ENCODE assay signal across 24 cellular contexts in the genomic region with DNA sequence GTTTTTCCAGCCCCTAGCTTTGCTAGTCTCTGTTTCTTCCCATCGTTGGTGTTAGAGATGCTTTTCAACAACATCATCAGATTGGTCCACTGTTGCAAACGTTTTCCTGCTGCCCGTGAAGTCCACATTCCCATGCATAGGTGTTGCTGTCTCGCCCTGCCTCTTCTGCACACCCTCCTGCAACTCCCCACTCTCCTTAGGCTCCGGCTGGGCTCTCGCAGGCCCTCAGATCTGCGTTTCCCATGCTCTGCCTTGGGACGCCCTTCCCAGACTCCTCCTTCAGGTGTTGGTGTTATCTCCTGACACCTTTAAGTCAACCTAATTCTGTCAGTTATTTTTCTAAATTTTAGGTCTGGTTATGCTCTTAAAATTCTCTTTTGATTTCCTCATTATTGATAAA.
"Had no signal": no experiment of that assay in that cellular context is flagged by ENCODE, and none has a peak within 500 bp of the region (broad histone marks: within the 10 kb centered on the region; RNA-seq: fewer than 3 reads in every experiment).

No MANE protein-coding gene starts in this region.

- H3K27me3 ChIP-seq: SJSA1 had no signal

- H3K27ac Mint-ChIP-seq: IgD-negative memory B cell had no signal

- H3K9ac ChIP-seq: KMS-11 had no signal

- H3K9me3 ChIP-seq: SJSA1 had no signal

- H3K27me3 Mint-ChIP-seq: IgD-negative memory B cell had no signal

- H3K4me3 ChIP-seq: K562, SJSA1, SK-N-MC had no signal

- ATAC-seq: HepG2, K562 had no signal

- H3K4me2 ChIP-seq: KMS-11 had no signal

- H3K4me3 Mint-ChIP-seq: IgD-negative memory B cell had no signal

- H3K27ac ChIP-seq: KMS-11, SJSA1, SK-N-MC had no signal

- DNase-seq: Kasumi-1, MM.1S, NCI-H1092 treated with DMSO at 0.1 percent for 48 hours, NCI-H1417, NCI-H1436 treated with DMSO at 0.1 percent for 48 hours, NCI-H1694, NCI-H1930, NCI-H2081, NCI-H2107, NCI-H2227 treated with DMSO at 0.1 percent for 48 hours, NCI-H446, NCI-H510A, NCI-H524 treated with DMSO at 0.1 percent for 48 hours, NCI-H69, NCI-H774, Right ventricle myocardium superior, RPMI8226, SIG-M5 had no signal
